Comparison of ENCODE assay signal across 5 cellular contexts in genomic region chr22:17334983-17335382, GRCh38. TPM values are rescaled to one million over a fixed set of nuclear protein-coding genes. Genes with fewer than 3 reads are reported as not detected.
"Had no signal": no experiment of that assay in that cellular context is flagged by ENCODE, and none has a peak within 500 bp of the region (broad histone marks: within the 10 kb centered on the region; RNA-seq: fewer than 3 reads in every experiment).

No MANE protein-coding gene starts in this region.

- H3K4me3 ChIP-seq: GM23338 had no signal

- DNase-seq: H9, HCEC 1CT, KBM-7 had no signal

- H3K4me2 ChIP-seq: GM23338 had no signal

- ATAC-seq: GM23338 had no signal

RNA-seq across cellular contexts. Expression of gene CECR2, which starts 34.3 kb away (rescaled TPM):
- total RNA-seq: HT-29 had no signal
